ENCODE assay signal across 8 cellular contexts in the genomic region with DNA sequence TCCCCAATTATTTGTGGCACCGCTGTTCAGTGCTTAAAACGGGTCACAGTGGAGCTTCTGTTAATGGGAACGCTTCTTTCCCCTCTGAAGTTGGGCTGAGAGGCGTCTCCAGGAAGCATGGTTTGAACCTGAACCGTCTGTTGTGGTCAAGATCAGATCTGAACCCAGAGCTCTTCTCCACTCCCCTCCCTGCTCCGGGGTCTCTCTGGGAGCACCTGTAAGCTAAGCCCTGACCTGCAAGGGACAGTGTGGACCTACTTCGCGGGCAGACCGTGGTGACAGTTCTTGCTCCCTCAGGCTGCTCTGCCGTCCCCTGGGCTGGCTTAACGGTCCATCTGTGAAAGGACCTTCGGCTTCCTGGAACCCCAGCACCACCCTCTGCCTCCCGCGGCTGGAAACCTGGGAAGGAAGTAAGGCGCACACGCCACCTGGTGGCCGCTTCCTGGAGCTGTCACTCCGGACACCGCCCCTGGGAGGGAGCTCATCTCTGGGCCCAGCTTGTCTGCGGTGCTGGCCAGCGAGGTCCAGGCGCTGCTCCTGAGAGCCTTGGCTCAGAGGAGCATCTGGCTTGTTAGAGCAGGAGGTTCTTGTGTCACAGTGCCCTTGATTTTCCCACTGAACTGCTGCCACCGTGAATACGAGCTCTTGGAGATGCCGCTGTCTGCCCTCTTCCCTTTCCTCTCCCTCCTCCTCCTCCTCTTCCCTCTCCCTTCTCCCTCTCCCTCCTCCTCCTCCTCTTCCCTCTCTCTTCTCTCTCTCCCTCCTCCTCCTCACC.
DNase-seq lines count a peak whose midpoint lies in the region; ATAC-seq and TF ChIP-seq lines count a peak whose summit lies in the region.

No MANE protein-coding gene starts in this region.

- peak overlapping the region; percentile 15 for H3K4me3 Mint-ChIP-seq in glutamatergic neuron (ENCODE audit: unreplicated experiment)
- no peak overlapping the region for H3K4me3 Mint-ChIP-seq in progenitor cell of endocrine pancreas (ENCODE audit: low read depth)

- H3K27me3 Mint-ChIP-seq in glutamatergic neuron (ENCODE audit: unreplicated experiment) = peaks cover 4% of the 10 kb centered on the region
- peaks cover 51% of the 10 kb centered on the region for H3K27me3 Mint-ChIP-seq in progenitor cell of endocrine pancreas

- H3K9me3 Mint-ChIP-seq in glutamatergic neuron (ENCODE audit: unreplicated experiment) = peaks cover 4% of the 10 kb centered on the region
- H3K9me3 Mint-ChIP-seq in progenitor cell of endocrine pancreas (ENCODE audit: low read depth) = no peaks in the 10 kb centered on the region

- H3K4me1 Mint-ChIP-seq in glutamatergic neuron (ENCODE audit: low read depth, unreplicated experiment) (peaks cover 2% of the 10 kb centered on the region), progenitor cell of endocrine pancreas (ENCODE audit: low read depth) (no peaks in the 10 kb centered on the region)

- CTCF ChIA-PET in BJ (lab: Yijun Ruan, JAX) = interaction anchor here (1.3 kb wide), 1 partner anchor 11 kb away, joined by 3 read pairs; no protein-coding TSS in a partner anchor

- no peaks in the 10 kb centered on the region for H3K36me3 Mint-ChIP-seq in glutamatergic neuron (ENCODE audit: unreplicated experiment)
- H3K36me3 Mint-ChIP-seq in progenitor cell of endocrine pancreas (ENCODE audit: insufficient read depth) = no peaks in the 10 kb centered on the region

- no peaks in the 10 kb centered on the region for H3K36me3 ChIP-seq in BJ (ENCODE audit: control insufficient read depth, insufficient read depth, low read length)

- POLR2A ChIA-PET in BJ (lab: Charles Lee) = no interaction called here

- DNase-seq in BJ (ENCODE audit: low read depth) (no peak), NAMALWA (ENCODE audit: low spot score) (peak; percentile 62), glutamatergic neuron (peak; percentile 80), progenitor cell of endocrine pancreas (ENCODE audit: low spot score, unreplicated experiment) (peak; percentile 63)
- peak; percentile 1 for DNase-seq in activated CD4-positive, alpha-beta T cell treated with anti-CD3 and anti-CD28 coated beads, Interleukin-2, amount 50 U/mL, for 1 hour

- H3K4me3 ChIP-seq in BJ (ENCODE audit: low read depth, low read length) = no peak overlapping the region

- H3K27ac Mint-ChIP-seq in glutamatergic neuron (ENCODE audit: unreplicated experiment) = no peak overlapping the region
- no peak overlapping the region for H3K27ac Mint-ChIP-seq in progenitor cell of endocrine pancreas

- TF ChIP-seq CTCF in BJ (IDR thresholded peaks at IDR 0.05; ENCODE audit: insufficient read depth, low read depth, low read length) (peak; percentile 19; the same call in 1 of the 2 replicates), glutamatergic neuron (IDR thresholded peaks at IDR 0.05; ENCODE audit: partially characterized antibody, unreplicated experiment) (peak; percentile 90), progenitor cell of endocrine pancreas (IDR thresholded peaks at IDR 0.05; ENCODE audit: unreplicated experiment) (peak; percentile 95)

- peak; percentile 62 for ATAC-seq in GM18505 (IDR thresholded peaks at IDR 0.05; ENCODE audit: unreplicated experiment)
- no peak for ATAC-seq in GM21515 (IDR thresholded peaks at IDR 0.05; ENCODE audit: unreplicated experiment)
- no peak for ATAC-seq in HG02588 (IDR thresholded peaks at IDR 0.05; ENCODE audit: unreplicated experiment)

- no peaks in the 10 kb centered on the region for H3K27me3 ChIP-seq in BJ (ENCODE audit: control insufficient read depth, insufficient read depth, low read length)

- no peak for TF ChIP-seq POLR2A in GM18505 (IDR thresholded peaks at IDR 0.05; ENCODE audit: borderline replicate concordance, extremely low read depth, insufficient read depth, insufficient read length)

Comparison
In these comparisons a context has a peak if more than half of its experiments do, and no peak if none do; other contexts are left out.
1. CTCF ChIP-seq: peak in every context shown above with its lines; median percentile 95 in progenitor cell of endocrine pancreas; 90 in glutamatergic neuron; 19 in BJ.